In the genomic region with DNA sequence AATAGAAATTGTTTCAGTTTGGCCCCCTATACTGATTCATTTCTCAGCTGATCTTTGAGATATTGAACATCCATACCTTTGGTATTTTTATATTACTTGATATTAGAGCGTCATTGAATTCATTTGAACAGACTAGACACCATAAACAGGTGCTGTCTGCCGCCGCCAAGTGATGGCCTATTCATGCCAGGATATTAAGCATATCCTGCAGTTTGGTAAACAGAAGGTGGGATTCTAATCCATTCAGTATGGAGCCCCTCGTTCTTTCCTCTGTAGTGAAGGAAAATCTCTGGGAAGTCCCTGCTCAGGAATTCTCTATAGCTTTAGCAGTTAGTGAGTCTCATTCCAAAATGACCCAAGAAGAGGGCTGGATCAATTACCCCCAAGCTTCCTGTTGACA, we compare ENCODE assay signal across 19 cellular contexts. TPM values are rescaled to one million over a fixed set of nuclear protein-coding genes. Genes with fewer than 3 reads are reported as not detected.
DNase-seq lines count a peak whose midpoint lies in the region; ATAC-seq and TF ChIP-seq lines count a peak whose summit lies in the region.
"Had no signal": no experiment of that assay in that cellular context is flagged by ENCODE, and none has a peak within 500 bp of the region (broad histone marks: within the 10 kb centered on the region; RNA-seq: fewer than 3 reads in every experiment).

No MANE protein-coding gene starts in this region.

- no peaks in the 10 kb centered on the region for H3K79me2 ChIP-seq in fibroblast of lung (ENCODE audit: control insufficient read depth, insufficient read depth, low read length)

- TF ChIP-seq POLR2A in heart left ventricle (IDR thresholded peaks at IDR 0.05), result no peak
- TF ChIP-seq POLR2A in uterus (IDR thresholded peaks at IDR 0.05), result no peak

- H2AFZ ChIP-seq in fibroblast of lung (ENCODE audit: low read length), result no peak overlapping the region

- POLR2A ChIA-PET in RWPE1 (lab: Yijun Ruan, JAX; ENCODE audit: low non-redundant PET), result no interaction called here

- H3K36me3 ChIP-seq in heart left ventricle, result no peaks in the 10 kb centered on the region
- no peaks in the 10 kb centered on the region for H3K36me3 ChIP-seq in fibroblast of lung (ENCODE audit: control insufficient read depth, insufficient read depth, low read length)
- no peaks in the 10 kb centered on the region for H3K36me3 ChIP-seq in uterus

- no peaks in the 10 kb centered on the region for H3K36me3 Mint-ChIP-seq in progenitor cell of endocrine pancreas (ENCODE audit: insufficient read depth)
- H3K36me3 Mint-ChIP-seq: activated naive CD4-positive, alpha-beta T cell treated with anti-CD3 and anti-CD28 coated beads, Interleukin-2, amount 50 U/mL, for 24 hours; CD8-positive, alpha-beta T cell had no signal

- no peak overlapping the region for H3K4me3 Mint-ChIP-seq in progenitor cell of endocrine pancreas (ENCODE audit: low read depth)
- H3K4me3 Mint-ChIP-seq: activated naive CD4-positive, alpha-beta T cell treated with anti-CD3 and anti-CD28 coated beads, Interleukin-2, amount 50 U/mL, for 24 hours; CD8-positive, alpha-beta T cell; central memory CD8-positive, alpha-beta T cell; T-helper 17 cell had no signal

- H4K20me1 ChIP-seq in fibroblast of lung (ENCODE audit: control insufficient read depth, extremely low read depth, insufficient read depth, low read length), result no peaks in the 10 kb centered on the region

- no peak for DNase-seq in heart left ventricle
- no peak for DNase-seq in left cardiac atrium
- no peak for DNase-seq in fibroblast of lung (ENCODE audit: low read depth in 2 of 2)
- DNase-seq in progenitor cell of endocrine pancreas (ENCODE audit: low spot score, unreplicated experiment), result no peak
- DNase-seq in uterus, result no peak
- DNase-seq in RWPE1 (ENCODE audit: low spot score), result no peak
- no peak for DNase-seq in NCI-H510A (lab: John Stamatoyannopoulos, UW)
- DNase-seq: activated CD4-positive, CD25-positive, alpha-beta regulatory T cell treated with anti-CD3 and anti-CD28 coated beads, Interleukin-2, amount 50 U/mL, for 72 hours; activated CD8-positive, alpha-beta memory T cell treated with anti-CD3 and anti-CD28 coated beads, Interleukin-2, amount 50 U/mL, for 48 hours; CD8-positive, alpha-beta T cell; NCI-H187; NCI-H526; RPMI8226; T-helper 17 cell had no signal

- H3K4me3 ChIP-seq in heart left ventricle, result no peak overlapping the region
- H3K4me3 ChIP-seq in fibroblast of lung (replicated peaks in 1 of 4; ENCODE audit: control extremely low read depth in 1 of 4, insufficient read depth in 1 of 4, low read depth in 3 of 4, low read length in 4 of 4), result no peak overlapping the region
- no peak overlapping the region for H3K4me3 ChIP-seq in uterus

- CTCF ChIA-PET in RWPE1 (lab: Yijun Ruan, JAX), result interaction anchor here (0.5 to 1.1 kb wide), 4 partner anchors 36 to 394 kb away, joined by 3 to 6 read pairs (median 4); no protein-coding TSS in a partner anchor

- intact Hi-C loops in heart left ventricle (cut with DNase I) (loop anchor here in 5 of 10 donors (5.0 to 10.0 kb wide), 3 partner anchors 56 to 149 kb away; a partner anchor contains a TSS), left cardiac atrium (cut with DNase I) (loop anchor here in 1 of 2 donors (10.0 kb wide), 1 partner anchor 149 kb away; a partner anchor contains a TSS), uterus (cut with DNase I; ENCODE audit: low total_unique reads) (no loop called here)

- ATAC-seq in heart left ventricle (no peak), left cardiac atrium (no peak), HG02571 (IDR thresholded peaks at IDR 0.05; ENCODE audit: unreplicated experiment) (no peak)

- no peaks in the 10 kb centered on the region for H3K27me3 ChIP-seq in heart left ventricle
- H3K27me3 ChIP-seq in fibroblast of lung (ENCODE audit: control insufficient read depth, insufficient read depth, low read length), result no peaks in the 10 kb centered on the region
- H3K27me3 ChIP-seq in uterus, result no peaks in the 10 kb centered on the region

- H3K9me3 Mint-ChIP-seq in progenitor cell of endocrine pancreas (ENCODE audit: low read depth), result no peaks in the 10 kb centered on the region
- H3K9me3 Mint-ChIP-seq: CD8-positive, alpha-beta T cell; central memory CD8-positive, alpha-beta T cell had no signal

- H3K9me3 ChIP-seq in heart left ventricle (no peaks in the 10 kb centered on the region), fibroblast of lung (ENCODE audit: control insufficient read depth, insufficient read depth, low read depth, low read length) (no peaks in the 10 kb centered on the region), uterus (no peaks in the 10 kb centered on the region)

- WGBS in heart left ventricle, 4 donors, result 60 to 75% (median 66%) methylated on average over 4 of the region's 4 CpGs

- H3K9ac ChIP-seq in fibroblast of lung (ENCODE audit: insufficient read depth, low read length), result no peak overlapping the region

- TF ChIP-seq CTCF in heart left ventricle (IDR thresholded peaks at IDR 0.05) (no peak), fibroblast of lung (conservative IDR thresholded peaks at IDR 0.05 in 1 of 2, IDR thresholded peaks at IDR 0.05 in 1 of 2; ENCODE audit: low read depth in 1 of 2, low read length in 2 of 2) (no peak), progenitor cell of endocrine pancreas (IDR thresholded peaks at IDR 0.05; ENCODE audit: unreplicated experiment) (no peak), uterus (IDR thresholded peaks at IDR 0.05) (no peak), RWPE1 (conservative IDR thresholded peaks at IDR 0.05; ENCODE audit: low read depth) (no peak)

- H3K27ac Mint-ChIP-seq in progenitor cell of endocrine pancreas, result peak overlapping the region; percentile 23
- H3K27ac Mint-ChIP-seq: activated naive CD4-positive, alpha-beta T cell treated with anti-CD3 and anti-CD28 coated beads, Interleukin-2, amount 50 U/mL, for 24 hours; CD8-positive, alpha-beta T cell; T-helper 17 cell had no signal

- no peaks in the 10 kb centered on the region for H3K27me3 Mint-ChIP-seq in progenitor cell of endocrine pancreas
- H3K27me3 Mint-ChIP-seq: activated naive CD4-positive, alpha-beta T cell treated with anti-CD3 and anti-CD28 coated beads, Interleukin-2, amount 50 U/mL, for 24 hours; central memory CD8-positive, alpha-beta T cell; T-helper 17 cell had no signal

- H3K4me1 ChIP-seq in heart left ventricle (peaks cover 12 to 81% (median 67%) of the 10 kb centered on the region in 12 donors), fibroblast of lung (ENCODE audit: control insufficient read depth, extremely low read depth, insufficient read depth, low read length) (peaks cover 38% of the 10 kb centered on the region), uterus (peaks cover 0 to 4% of the 10 kb centered on the region in 2 donors)

- H3K27ac ChIP-seq in heart left ventricle (peak overlapping the region; percentile 68 to 94 (median 84)), fibroblast of lung (ENCODE audit: insufficient read depth, low read length) (peak overlapping the region; percentile 91), uterus (peak overlapping the region; percentile 67 to 72), RWPE1 (no peak overlapping the region)
- H3K27ac ChIP-seq: HL-60 had no signal

- H3K4me2 ChIP-seq in fibroblast of lung (ENCODE audit: extremely low read depth, insufficient read depth, low read length), result no peak overlapping the region

- peaks cover 6% of the 10 kb centered on the region for H3K4me1 Mint-ChIP-seq in progenitor cell of endocrine pancreas (ENCODE audit: low read depth)

RNA-seq across cellular contexts. Expression of a gene that starts 23.0 kb away (rescaled TPM):
- total RNA-seq in heart left ventricle (10 to 100 TPM in 1 of 9 donors, 1 to 10 TPM in 3, under 1 TPM in 5; 0.16 to 11.2 (median 0.83) TPM), left cardiac atrium (1 to 10 TPM; 2.5 to 2.9 TPM), fibroblast of lung (not detected in 2 replicates), progenitor cell of endocrine pancreas (not detected in 2 replicates), uterus (1 to 10 TPM in 2 of 4 donors, under 1 TPM in 1, not detected in 1; 0.49 to 7.4 (median 1.5) TPM)
- polyA plus RNA-seq in heart left ventricle (under 1 TPM; 0.08 to 0.21 TPM), fibroblast of lung (0.03 TPM in 1 of 2 replicates, not detected in the other)
- not detected in 2 replicates for polyA plus RNA-seq in fibroblast of lung (2012)
- not detected in 2 replicates for polyA minus RNA-seq in fibroblast of lung (ENCODE audit: low replicate concordance)
- total RNA-seq: A172 had no signal
